In genomic region chr17:80981062-80981902, GRCh38 we compare ENCODE assay signal across 8 cellular contexts. TPM values are rescaled to one million over a fixed set of nuclear protein-coding genes. Genes with fewer than 3 reads are reported as not detected.
DNase-seq lines count a peak whose midpoint lies in the region; ATAC-seq, FAIRE-seq and TF ChIP-seq lines count a peak whose summit lies in the region.

No MANE protein-coding gene starts in this region.

- H2BK15ac ChIP-seq in H1 (ENCODE audit: low read length) = no peak overlapping the region
- H2BK15ac ChIP-seq in neuronal stem cell (ENCODE audit: low read length) = peak overlapping the region; percentile 92

- H2BK20ac ChIP-seq in H1 (ENCODE audit: low read length) = no peak overlapping the region

- peak overlapping the region in 3 of 4 experiments; percentile 19 to 56 (median 38); a peak in 5 of 8 replicates for H3K4me3 ChIP-seq in H1 (ENCODE audit: extremely low read depth in 1 of 4, insufficient read depth in 2 of 4, low read depth in 3 of 4, low read length in 4 of 4)
- H3K4me3 ChIP-seq in neuronal stem cell (ENCODE audit: low read length in 2 of 2) = peak overlapping the region in 1 of 2 donors; percentile 28

- H3K79me1 ChIP-seq in H1 (ENCODE audit: low read depth, low read length) (no peaks in the 10 kb centered on the region), neuronal stem cell (ENCODE audit: low read depth, low read length) (no peaks in the 10 kb centered on the region)

- POLR2A ChIA-PET in H1 (lab: Charles Lee; ENCODE audit: partially characterized antibody) = no interaction called here

- no peak for TF ChIP-seq POLR2A in H1 (IDR thresholded peaks at IDR 0.05; ENCODE audit: control extremely low read depth in 1 of 2, low read depth in 2 of 2, low read length in 2 of 2)

- no peak overlapping the region; the same call in 1 of the 2 replicates for H3K18ac ChIP-seq in H1 (ENCODE audit: extremely low read depth, low read length)
- H3K18ac ChIP-seq in neuronal stem cell (ENCODE audit: low read length) = peak overlapping the region; percentile 88

- H4K20me1 ChIP-seq in H1 (replicated peaks in 1 of 2; ENCODE audit: control insufficient read depth in 1 of 2, insufficient read depth in 2 of 2, low read length in 2 of 2) = no peaks in the 10 kb centered on the region

- H2BK5ac ChIP-seq in H1 (ENCODE audit: low read depth, low read length) (no peak overlapping the region), neuronal stem cell (ENCODE audit: low read length) (peak overlapping the region; percentile 94)

- no peak overlapping the region for H2AK5ac ChIP-seq in H1 (ENCODE audit: low read depth, low read length)
- peak overlapping the region; percentile 98 for H2AK5ac ChIP-seq in neuronal stem cell (ENCODE audit: low read depth, low read length)

- peak overlapping the region; percentile 87 for H4K8ac ChIP-seq in H1 (ENCODE audit: extremely low read depth, insufficient read depth, low read length)
- H4K8ac ChIP-seq in neuronal stem cell (ENCODE audit: low read depth, low read length) = no peak overlapping the region

- H2BK12ac ChIP-seq in H1 (ENCODE audit: low read depth, low read length) (no peak overlapping the region), neuronal stem cell (ENCODE audit: low read length) (no peak overlapping the region)

- H3K9me3 ChIP-seq in H1 (ENCODE audit: insufficient read depth in 2 of 2, low read depth in 1 of 2, low read length in 1 of 2) (no peaks in the 10 kb centered on the region), neuronal stem cell (replicated peaks in 1 of 2; ENCODE audit: control insufficient read depth in 2 of 2, insufficient read depth in 1 of 2, low read depth in 1 of 2, low read length in 2 of 2) (peaks cover 0 to 2% of the 10 kb centered on the region in 2 donors)

- H3K23me2 ChIP-seq in H1 (ENCODE audit: low read depth, low read length) = peaks cover 6% of the 10 kb centered on the region; the same call in 1 of the 2 replicates

- DNase-seq in Right ventricle myocardium superior (no peak), cardiac septum (ENCODE audit: low spot score) (no peak), H1 (ENCODE audit: low read depth in 1 of 2, low spot score in 2 of 2) (peak in 1 of 2 experiments; percentile 91), neuronal stem cell (ENCODE audit: low spot score) (peak; percentile 65), NCI-H1092 treated with DMSO at 0.1 percent for 48 hours (lab: John Stamatoyannopoulos, UW) (no peak), NCI-H187 treated with DMSO at 0.1 percent for 48 hours (lab: John Stamatoyannopoulos, UW) (no peak)

- H2AFZ ChIP-seq in H1 (ENCODE audit: low read length) (peak overlapping the region; percentile 56; the same call in 1 of the 2 replicates), neuronal stem cell (ENCODE audit: low read length) (peak overlapping the region; percentile 98)

- peaks cover 0 to 8% (median 1%) of the 10 kb centered on the region in 4 experiments; a peak in 4 of 7 replicates for H3K4me1 ChIP-seq in H1 (replicated peaks in 1 of 4; ENCODE audit: control insufficient read depth in 3 of 4, insufficient read depth in 4 of 4, low read length in 3 of 4)
- H3K4me1 ChIP-seq in neuronal stem cell (ENCODE audit: control insufficient read depth in 2 of 2, insufficient read depth in 1 of 2, low read depth in 1 of 2, low read length in 2 of 2) = peaks cover 6 to 7% of the 10 kb centered on the region in 2 donors

- TF ChIP-seq CTCF in VCaP (conservative IDR thresholded peaks at IDR 0.05) (peak; percentile 94), H1 (IDR thresholded peaks at IDR 0.05; ENCODE audit: control extremely low read depth in 1 of 3, insufficient read depth in 1 of 3, low read depth in 1 of 3, low read length in 3 of 3) (peak; percentile 78 to 89 (median 89))

- H3K79me2 ChIP-seq in H1 (ENCODE audit: control insufficient read depth in 1 of 2, insufficient read depth in 2 of 2, low read length in 2 of 2) = no peaks in the 10 kb centered on the region

- ATAC-seq in Right ventricle myocardium superior (ENCODE audit: poor library complexity) (peak; percentile 70), HG02763 (IDR thresholded peaks at IDR 0.05; ENCODE audit: unreplicated experiment) (no peak)

- H3K4ac ChIP-seq in H1 (replicated peaks; ENCODE audit: insufficient read length, low read depth, low read length) (no peak overlapping the region), neuronal stem cell (ENCODE audit: low read length) (peak overlapping the region; percentile 99)

- no peak overlapping the region for H3K23ac ChIP-seq in H1 (ENCODE audit: insufficient read length)
- peak overlapping the region; percentile 73 for H3K23ac ChIP-seq in neuronal stem cell (ENCODE audit: low read depth, low read length, poor library complexity)

- no peak overlapping the region for H4K5ac ChIP-seq in H1 (ENCODE audit: insufficient read length, low read depth, low read length)

- H3K27ac ChIP-seq in VCaP (no peak overlapping the region), H1 (ENCODE audit: low read depth, low read length) (no peak overlapping the region), neuronal stem cell (replicated peaks; ENCODE audit: low read length) (no peak overlapping the region)

- H3K14ac ChIP-seq in H1 (ENCODE audit: insufficient read length) (no peak overlapping the region), neuronal stem cell (ENCODE audit: low read length) (peak overlapping the region; percentile 56)

- 26% methylated on average over 25 of the region's 65 CpGs; no CpG with 5 or more reads in 1 of the 2 experiments for whole genome bisulfite sequencing in H1 (ENCODE audit: extremely low coverage in 1 of 2, insufficient coverage in 1 of 2, insufficient read length in 1 of 2, insufficient replicate concordance in 2 of 2, low coverage in 1 of 2, low lambda C conversion rate in 2 of 2, missing lambda C conversion rate in 1 of 2), 2 experiments
- WGBS in neuronal stem cell (ENCODE audit: extremely low coverage in 2 of 2, insufficient read length in 2 of 2, insufficient replicate concordance in 1 of 2), 2 donors = no CpG with 5 or more reads among the region's 65 CpGs

- intact Hi-C loops in Right ventricle myocardium superior (cut with DNase I) (loop anchor here (5.0 to 10.0 kb wide), 3 partner anchors 114 to 554 kb away; no protein-coding TSS in a partner anchor), cardiac septum (cut with DNase I) (loop anchor here (2.0 kb wide), 1 partner anchor 554 kb away; no protein-coding TSS in a partner anchor)

- H3K27me3 ChIP-seq in H1 (replicated peaks in 1 of 4; ENCODE audit: control insufficient read depth in 3 of 4, extremely low read depth in 1 of 4, insufficient read depth in 3 of 4, low read length in 3 of 4) (peaks cover 0 to 9% (median 4%) of the 10 kb centered on the region in 4 experiments; a peak in 4 of 7 replicates), neuronal stem cell (ENCODE audit: control insufficient read depth in 3 of 3, insufficient read depth in 3 of 3, low read depth in 1 of 3, low read length in 3 of 3) (peaks cover 0 to 15% (median 2%) of the 10 kb centered on the region in 3 experiments)

- CTCF ChIA-PET in H1 (lab: Charles Lee; ENCODE audit: partially characterized antibody) = interaction anchor here (0.6 to 1.9 kb wide), 9 partner anchors 10 to 553 kb away, joined by 3 to 7 read pairs (median 3); no protein-coding TSS in a partner anchor

- no peak for TF ChIP-seq EP300 in H1 (IDR thresholded peaks at IDR 0.05; ENCODE audit: borderline replicate concordance in 1 of 2, low read depth in 2 of 2, low read length in 2 of 2)

- H3K4me2 ChIP-seq in H1 (ENCODE audit: insufficient read depth in 1 of 2, low read depth in 2 of 2, low read length in 2 of 2) (peak overlapping the region; percentile 1 to 72; a peak in 3 of 4 replicates), neuronal stem cell (ENCODE audit: insufficient read depth, low read length, poor library complexity, severe bottlenecking) (peak overlapping the region; percentile 66)

- H3K36me3 ChIP-seq in H1 (ENCODE audit: control insufficient read depth in 2 of 4, insufficient read depth in 4 of 4, low read length in 3 of 4) (no peaks in the 10 kb centered on the region), neuronal stem cell (replicated peaks in 1 of 2; ENCODE audit: control insufficient read depth in 2 of 2, insufficient read depth in 2 of 2, low read length in 2 of 2) (no peaks in the 10 kb centered on the region)

- H4K91ac ChIP-seq in H1 (replicated peaks; ENCODE audit: insufficient read length, low read length) (peak overlapping the region; percentile 40), neuronal stem cell (ENCODE audit: low read depth, low read length, poor library complexity) (peak overlapping the region; percentile 38)

- H2BK120ac ChIP-seq in H1 (replicated peaks; ENCODE audit: low read depth, low read length) = no peak overlapping the region
- no peak overlapping the region for H2BK120ac ChIP-seq in neuronal stem cell (ENCODE audit: low read depth, low read length)

- H3K56ac ChIP-seq in H1 (replicated peaks; ENCODE audit: insufficient read length, low read depth, low read length) = no peak overlapping the region

- no peak for FAIRE-seq in H1 (lab: Jason Lieb, UNC)

- no peak overlapping the region for H3K9ac ChIP-seq in H1 (replicated peaks in 1 of 4; ENCODE audit: extremely low read depth in 1 of 4, low read depth in 3 of 4, low read length in 3 of 4)
- H3K9ac ChIP-seq in neuronal stem cell (ENCODE audit: low read depth, low read length, poor library complexity) = no peak overlapping the region

- peak; percentile 79 to 91 for TF ChIP-seq RAD21 in H1 (IDR thresholded peaks at IDR 0.05 in 1 of 2, conservative IDR thresholded peaks at IDR 0.05 in 1 of 2; ENCODE audit: low read depth in 2 of 2, low read length in 2 of 2)

RNA-seq across cellular contexts. Expression of gene CHMP6, which starts 10.4 kb away (rescaled TPM):
- total RNA-seq in Right ventricle myocardium superior = 13.6 TPM
- 21.7 TPM for total RNA-seq in cardiac septum
- total RNA-seq in H1 (2021; fragmentation: NEBNext Ultra II Directional; extraction: Animal tissue kit (Norgen Biotek cat#: 25700)) = 15.7 and 16.0 TPM in 2 replicates
- polyA plus RNA-seq in H1 (2011; rRNA removed) = 24.3 and 28.9 TPM in 2 replicates
- polyA plus RNA-seq in H1 (2011; cell fraction: cytosol; rRNA removed) = 22.9 TPM
- polyA plus RNA-seq in H1 (2011; cell fraction: nucleus; rRNA removed) = 23.5 TPM
- polyA plus RNA-seq in H1 (2012, experiment 1 of 2) = 8.5 to 14.9 TPM (median 13.4 TPM) in 4 replicates
- 13.4 TPM for polyA plus RNA-seq in H1 (2012, experiment 2 of 2)
- polyA plus RNA-seq in H1 (2013, experiment 1 of 2) = 9.5 TPM
- polyA plus RNA-seq in H1 (2013, experiment 2 of 2) = 7.9 TPM
- polyA minus RNA-seq in H1 (2011; rRNA and poly(A)+ RNA removed) = 5.7 and 6.4 TPM in 2 replicates
- 7.2 TPM for polyA minus RNA-seq in H1 (2011; cell fraction: cytosol; rRNA and poly(A)+ RNA removed)
- 15.6 TPM for polyA minus RNA-seq in H1 (2011; cell fraction: nucleus; rRNA and poly(A)+ RNA removed)
- 14.3 TPM for polyA plus RNA-seq in neuronal stem cell (2013, experiment 1 of 2)
- polyA plus RNA-seq in neuronal stem cell (2013, experiment 2 of 2) = 13.1 TPM

RNA-seq across cellular contexts. Expression of gene BAIAP2, which starts 53.7 kb away (rescaled TPM):
- total RNA-seq in Right ventricle myocardium superior (34.7 TPM), cardiac septum (9.8 TPM)
- total RNA-seq in H1 (2021; fragmentation: NEBNext Ultra II Directional; extraction: Animal tissue kit (Norgen Biotek cat#: 25700)) = 18.4 and 22.8 TPM in 2 replicates
- polyA plus RNA-seq in H1 (2011; rRNA removed) = 10.0 and 19.8 TPM in 2 replicates
- polyA plus RNA-seq in H1 (2011; cell fraction: cytosol; rRNA removed) = 8.2 TPM
- 25.9 TPM for polyA plus RNA-seq in H1 (2011; cell fraction: nucleus; rRNA removed)
- polyA plus RNA-seq in H1 (2012, experiment 1 of 2) = 12.1 to 15.1 TPM (median 14.9 TPM) in 4 replicates
- polyA plus RNA-seq in H1 (2012, experiment 2 of 2) = 15.4 TPM
- 12.5 TPM for polyA plus RNA-seq in H1 (2013, experiment 1 of 2)
- 11.0 TPM for polyA plus RNA-seq in H1 (2013, experiment 2 of 2)
- 9.6 and 11.6 TPM in 2 replicates for polyA minus RNA-seq in H1 (2011; rRNA and poly(A)+ RNA removed)
- 15.8 TPM for polyA minus RNA-seq in H1 (2011; cell fraction: cytosol; rRNA and poly(A)+ RNA removed)
- 25.5 TPM for polyA minus RNA-seq in H1 (2011; cell fraction: nucleus; rRNA and poly(A)+ RNA removed)
- 30.9 TPM for polyA plus RNA-seq in neuronal stem cell (2013, experiment 1 of 2)
- 31.6 TPM for polyA plus RNA-seq in neuronal stem cell (2013, experiment 2 of 2)
